8 cellular contexts compared by ENCODE assay signal in genomic region chr3:157499342-157499963, GRCh38. TPM values are rescaled to one million over a fixed set of nuclear protein-coding genes. Genes with fewer than 3 reads are reported as not detected.
A peak's percentile ranks its signal among the peaks of the same experiment; 100 is the strongest.
DNase-seq lines count a peak whose midpoint lies in the region; ATAC-seq lines count a peak whose summit lies in the region.

No MANE protein-coding gene starts in this region.

- H3K27me3 Mint-ChIP-seq in stimulated activated naive B cell treated with anti-CD40 and anti-IgM and Interleukin-4, amounts not matched to agents 10 μg/mL and 1 μg/mL and 100 μg/mL, for 72 hours, result peaks cover 35 to 38% of the 10 kb centered on the region in 2 donors

- peak overlapping the region; percentile 75 for H3K9ac ChIP-seq in HUES64 (ENCODE audit: low read depth, low read length)

- H3K27ac Mint-ChIP-seq in stimulated activated naive B cell treated with anti-CD40 and anti-IgM and Interleukin-4, amounts not matched to agents 10 μg/mL and 1 μg/mL and 100 μg/mL, for 72 hours, result peak overlapping the region; percentile 25

- H3K4me1 ChIP-seq in HUES64 (ENCODE audit: insufficient read depth, low read length), result peaks cover 50% of the 10 kb centered on the region

- peak overlapping the region; percentile 88 for H3K27ac ChIP-seq in HUES64 (ENCODE audit: low read depth, low read length)

- no peaks in the 10 kb centered on the region for H3K36me3 ChIP-seq in HUES64 (ENCODE audit: insufficient read depth, low read length)

- no peaks in the 10 kb centered on the region for H3K9me3 Mint-ChIP-seq in stimulated activated naive B cell treated with anti-CD40 and anti-IgM and Interleukin-4, amounts not matched to agents 10 μg/mL and 1 μg/mL and 100 μg/mL, for 72 hours

- 3% methylated on average over 22 of the region's 24 CpGs for WGBS in HUES64

- peaks cover 9 to 13% of the 10 kb centered on the region in 2 donors for H3K4me1 Mint-ChIP-seq in stimulated activated naive B cell treated with anti-CD40 and anti-IgM and Interleukin-4, amounts not matched to agents 10 μg/mL and 1 μg/mL and 100 μg/mL, for 72 hours

- H3K4me3 ChIP-seq in HUES64 (ENCODE audit: low read length) (peak overlapping the region; percentile 50), iPS-18c (ENCODE audit: insufficient read depth, low read depth, low read length) (peak overlapping the region; percentile 51)

- H3K27me3 ChIP-seq in HUES64 (ENCODE audit: insufficient read depth, low read length), result peaks cover 10% of the 10 kb centered on the region; the same call in 1 of the 2 replicates

- H3K9me3 ChIP-seq in HUES64 (ENCODE audit: insufficient read depth, low read depth, low read length), result no peaks in the 10 kb centered on the region
- H3K9me3 ChIP-seq in iPS-18c (ENCODE audit: control insufficient read depth, insufficient read depth, low read length), result no peaks in the 10 kb centered on the region

- H3K4me3 Mint-ChIP-seq in stimulated activated naive B cell treated with anti-CD40 and anti-IgM and Interleukin-4, amounts not matched to agents 10 μg/mL and 1 μg/mL and 100 μg/mL, for 72 hours, result peak overlapping the region; percentile 41 to 44

- peak; percentile 45 to 58 for ATAC-seq in stimulated activated naive B cell treated with anti-CD40 and anti-IgM and Interleukin-4, amounts not matched to agents 10 μg/mL and 1 μg/mL and 100 μg/mL, for 72 hours (replicated peaks)
- ATAC-seq in HG02610 (IDR thresholded peaks at IDR 0.05; ENCODE audit: unreplicated experiment) (no peak), HG03439 (IDR thresholded peaks at IDR 0.05; ENCODE audit: unreplicated experiment) (no peak)

- no peaks in the 10 kb centered on the region for H3K36me3 Mint-ChIP-seq in stimulated activated naive B cell treated with anti-CD40 and anti-IgM and Interleukin-4, amounts not matched to agents 10 μg/mL and 1 μg/mL and 100 μg/mL, for 72 hours

- DNase-seq in astrocyte of the hippocampus (ENCODE audit: low read depth, low spot score) (peak; percentile 79), pons (ENCODE audit: low spot score) (no peak), NCI-H187 (lab: John Stamatoyannopoulos, UW) (no peak)
- no peak for DNase-seq in stimulated activated naive B cell treated with anti-CD40 and anti-IgM and Interleukin-4, amounts not matched to agents 10 μg/mL and 1 μg/mL and 100 μg/mL, for 72 hours

RNA-seq across cellular contexts. Expression of gene VEPH1, which starts 3.8 kb away (rescaled TPM):
- polyA plus RNA-seq in HUES64 (2013, experiment 1 of 2), result 8.2 TPM
- 6.3 TPM for polyA plus RNA-seq in HUES64 (2013, experiment 2 of 2)

Comparison
In these comparisons a context has a peak if more than half of its experiments do, and no peak if none do; other contexts are left out.
1. ATAC-seq: peak in stimulated activated naive B cell treated with anti-CD40 and anti-IgM and Interleukin-4, amounts not matched to agents 10 μg/mL and 1 μg/mL and 100 μg/mL, for 72 hours (2 of 2); none in HG02610 (single experiment) and HG03439 (single experiment).